Comparison of ENCODE assay signal across 21 cellular contexts in the genomic region with DNA sequence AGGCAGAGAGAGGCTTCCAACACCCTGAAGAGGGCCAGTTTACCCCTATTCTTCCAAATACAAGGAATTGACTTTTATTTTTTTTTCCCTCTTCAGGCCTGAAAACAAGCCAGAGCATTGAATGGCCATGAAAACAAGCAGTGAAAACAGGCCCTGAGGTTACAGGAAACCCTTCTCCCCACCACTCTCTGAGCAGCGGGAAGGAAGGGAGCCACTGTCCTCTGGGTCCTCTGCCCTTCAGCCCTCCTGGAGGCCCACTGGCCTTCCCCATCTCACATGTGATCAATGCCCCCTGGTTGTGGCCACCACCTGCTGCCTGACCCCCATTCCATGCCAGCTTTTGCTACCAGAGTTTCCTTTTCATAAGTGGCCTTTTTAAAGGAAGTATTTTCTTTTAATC. TPM values are rescaled to one million over a fixed set of nuclear protein-coding genes. Genes with fewer than 3 reads are reported as not detected.
DNase-seq lines count a peak whose midpoint lies in the region; ATAC-seq and TF ChIP-seq lines count a peak whose summit lies in the region.
"Had no signal": no experiment of that assay in that cellular context is flagged by ENCODE, and none has a peak within 500 bp of the region (broad histone marks: within the 10 kb centered on the region; RNA-seq: fewer than 3 reads in every experiment).

No MANE protein-coding gene starts in this region.

- no peak for TF ChIP-seq POLR2A in heart left ventricle (IDR thresholded peaks at IDR 0.05)

- no peaks in the 10 kb centered on the region for H3K36me3 Mint-ChIP-seq in stimulated activated effector memory CD8-positive, alpha-beta T cell treated with anti-CD3 and anti-CD28 coated beads, Interleukin-12 subunit alpha, Interleukin-12 subunit beta, amount 100 ng/mL, for 72 hours
- H3K36me3 Mint-ChIP-seq: activated naive CD4-positive, alpha-beta T cell treated with anti-CD3 and anti-CD28 coated beads, Interleukin-2, amount 50 U/mL, for 72 hours; T-cell had no signal

- H3K9me3 ChIP-seq in left ventricle myocardium inferior (replicated peaks) (no peaks in the 10 kb centered on the region), heart left ventricle (no peaks in the 10 kb centered on the region), neutrophil (no peaks in the 10 kb centered on the region), MG63 (no peaks in the 10 kb centered on the region)
- H3K9me3 ChIP-seq: A549, HAP-1, uterus had no signal

- DNase-seq in left ventricle myocardium inferior (no peak), heart left ventricle (no peak), epidermal melanocyte (ENCODE audit: insufficient read length, low spot score) (peak; percentile 71), MG63 (no peak), HuH-7 (ENCODE audit: low spot score) (no peak)
- no peak for DNase-seq in stimulated activated effector memory CD8-positive, alpha-beta T cell treated with anti-CD3 and anti-CD28 coated beads, Interleukin-12 subunit alpha, Interleukin-12 subunit beta, amount 100 ng/mL, for 72 hours (ENCODE audit: low spot score in 2 of 2)
- no peak for DNase-seq in effector CD4-positive, alpha-beta T cell
- DNase-seq: NCI-H1436; NCI-H524; stimulated activated CD4-positive, alpha-beta T cell treated with anti-CD3 and anti-CD28 coated beads, Interleukin-4, amount 100 ng/mL, for 4 hours; T-cell; uterus had no signal

- 48 to 78% (median 58%) methylated on average over 1 of the region's 1 CpG for WGBS in heart left ventricle, 4 donors

- H3K36me3 ChIP-seq in left ventricle myocardium inferior = no peaks in the 10 kb centered on the region
- no peaks in the 10 kb centered on the region for H3K36me3 ChIP-seq in heart left ventricle
- no peaks in the 10 kb centered on the region for H3K36me3 ChIP-seq in neutrophil
- no peaks in the 10 kb centered on the region for H3K36me3 ChIP-seq in MG63
- H3K36me3 ChIP-seq: HAP-1, uterus had no signal

- intact Hi-C loops in left ventricle myocardium inferior (cut with micrococcal nuclease) (no loop called here), heart left ventricle (cut with DNase I) (no loop called here)

- H3K9me3 Mint-ChIP-seq in stimulated activated effector memory CD8-positive, alpha-beta T cell treated with anti-CD3 and anti-CD28 coated beads, Interleukin-12 subunit alpha, Interleukin-12 subunit beta, amount 100 ng/mL, for 72 hours = no peaks in the 10 kb centered on the region
- H3K9me3 Mint-ChIP-seq: activated naive CD4-positive, alpha-beta T cell treated with anti-CD3 and anti-CD28 coated beads, Interleukin-2, amount 50 U/mL, for 72 hours; T-cell had no signal

- H3K4me3 ChIP-seq in left ventricle myocardium inferior (no peak overlapping the region), heart left ventricle (no peak overlapping the region), neutrophil (ENCODE audit: low read depth in 1 of 2, low read length in 1 of 2) (no peak overlapping the region), MG63 (no peak overlapping the region)
- H3K4me3 ChIP-seq: A549, HAP-1, uterus had no signal

- H3K27me3 ChIP-seq in left ventricle myocardium inferior (ENCODE audit: low read depth) = peaks cover 40% of the 10 kb centered on the region
- H3K27me3 ChIP-seq in heart left ventricle = peaks cover 0 to 13% (median 0%) of the 10 kb centered on the region in 9 donors
- H3K27me3 ChIP-seq in neutrophil = no peaks in the 10 kb centered on the region
- H3K27me3 ChIP-seq in MG63 = no peaks in the 10 kb centered on the region
- H3K27me3 ChIP-seq: uterus had no signal

- H3K27ac Mint-ChIP-seq in stimulated activated effector memory CD8-positive, alpha-beta T cell treated with anti-CD3 and anti-CD28 coated beads, Interleukin-12 subunit alpha, Interleukin-12 subunit beta, amount 100 ng/mL, for 72 hours = no peak overlapping the region
- H3K27ac Mint-ChIP-seq: activated naive CD4-positive, alpha-beta T cell treated with anti-CD3 and anti-CD28 coated beads, Interleukin-2, amount 50 U/mL, for 72 hours; T-cell had no signal

- no peak for ATAC-seq in heart left ventricle
- ATAC-seq in stimulated activated effector memory CD8-positive, alpha-beta T cell treated with anti-CD3 and anti-CD28 coated beads, Interleukin-12 subunit alpha, Interleukin-12 subunit beta, amount 100 ng/mL, for 72 hours = no peak
- ATAC-seq: A549; activated naive CD4-positive, alpha-beta T cell treated with anti-CD3 and anti-CD28 coated beads, Interleukin-2, amount 50 U/mL, for 72 hours; Right ventricle myocardium inferior; T-cell had no signal

- TF ChIP-seq CTCF in left ventricle myocardium inferior (IDR thresholded peaks at IDR 0.05; ENCODE audit: borderline replicate concordance) = no peak
- no peak for TF ChIP-seq CTCF in heart left ventricle (IDR thresholded peaks at IDR 0.05)
- no peak for TF ChIP-seq CTCF in neutrophil (IDR thresholded peaks at IDR 0.05)

- H3K4me1 ChIP-seq in left ventricle myocardium inferior (peaks cover 18% of the 10 kb centered on the region), heart left ventricle (peaks cover 0 to 56% (median 4%) of the 10 kb centered on the region in 12 donors), neutrophil (ENCODE audit: control insufficient read depth in 1 of 2, insufficient read depth in 1 of 2, low read depth in 1 of 2, low read length in 1 of 2) (peaks cover 97 to 100% of the 10 kb centered on the region in 2 experiments)
- H3K4me1 ChIP-seq: A549, HAP-1, uterus had no signal

- H3K4me1 Mint-ChIP-seq in stimulated activated effector memory CD8-positive, alpha-beta T cell treated with anti-CD3 and anti-CD28 coated beads, Interleukin-12 subunit alpha, Interleukin-12 subunit beta, amount 100 ng/mL, for 72 hours = no peaks in the 10 kb centered on the region

- H3K27ac ChIP-seq in left ventricle myocardium inferior (replicated peaks) (peak overlapping the region; percentile 15), heart left ventricle (peak overlapping the region in 1 of 12 donors; percentile 67), neutrophil (peak overlapping the region; percentile 43)
- H3K27ac ChIP-seq: A549, C4-2B, uterus had no signal

- no peak overlapping the region for H3K4me3 Mint-ChIP-seq in stimulated activated effector memory CD8-positive, alpha-beta T cell treated with anti-CD3 and anti-CD28 coated beads, Interleukin-12 subunit alpha, Interleukin-12 subunit beta, amount 100 ng/mL, for 72 hours
- H3K4me3 Mint-ChIP-seq: T-cell had no signal

RNA-seq across cellular contexts. Expression of a gene that starts 44.1 kb away (rescaled TPM):
- total RNA-seq in left ventricle myocardium inferior (not detected), heart left ventricle (not detected)
- polyA plus RNA-seq in heart left ventricle = not detected
- not detected in 2 replicates for total RNA-seq in MG63 (2014; rRNA removed; shearing (Covaris generic); ENCODE audit: low replicate concordance)
- total RNA-seq: activated naive CD4-positive, alpha-beta T cell treated with anti-CD3 and anti-CD28 coated beads, Interleukin-2, amount 50 U/mL, for 72 hours; fibroblast of villous mesenchyme; pulmonary artery endothelial cell; Right ventricle myocardium inferior; subcutaneous adipose tissue; T-cell; uterus had no signal
- polyA plus RNA-seq: A549 had no signal

RNA-seq across cellular contexts. Expression of a gene that starts 54.5 kb away (rescaled TPM):
- 25.5 TPM for total RNA-seq in left ventricle myocardium inferior
- 10 to 100 TPM; 13.6 to 73.5 (median 28.5) TPM for total RNA-seq in heart left ventricle
- 10 to 100 TPM in 1 of 2 donors, 1 to 10 TPM in 1; 8.6 to 46.0 TPM for polyA plus RNA-seq in heart left ventricle
- 37.7 and 38.1 TPM in 2 replicates for total RNA-seq in MG63 (2014; rRNA removed; shearing (Covaris generic); ENCODE audit: low replicate concordance)
